ENCODE assay signal across 24 cellular contexts in genomic region chr14:59087711-59088110, GRCh38.
A peak's percentile ranks its signal among the peaks of the same experiment; 100 is the strongest.
DNase-seq lines count a peak whose midpoint lies in the region; ATAC-seq, FAIRE-seq and TF ChIP-seq lines count a peak whose summit lies in the region.
"Had no signal": no experiment of that assay in that cellular context is flagged by ENCODE, and none has a peak within 500 bp of the region (broad histone marks: within the 10 kb centered on the region; RNA-seq: fewer than 3 reads in every experiment).

No MANE protein-coding gene starts in this region.

- ATAC-seq in RWPE2 (ENCODE audit: low read depth) (peak; percentile 37; the same call in 2 of the 3 replicates), HG03175 (IDR thresholded peaks at IDR 0.05; ENCODE audit: unreplicated experiment) (no peak)
- ATAC-seq: A549; CD8-positive, alpha-beta T cell had no signal

- H2AK5ac ChIP-seq in mesenchymal stem cell (ENCODE audit: low read length, severe bottlenecking) = no peak overlapping the region

- no peak overlapping the region for H2BK5ac ChIP-seq in mesenchymal stem cell (ENCODE audit: low read depth, low read length, poor library complexity, severe bottlenecking)

- FAIRE-seq in HTR-8/SVneo (lab: Jason Lieb, UNC) = peak; percentile 83
- FAIRE-seq in bronchial epithelial cell (lab: Jason Lieb, UNC) = no peak
- no peak for FAIRE-seq in urothelium cell line (lab: Jason Lieb, UNC)
- FAIRE-seq: A549, D721Med, GM12878, GM12892, GM18507 had no signal

- TF ChIP-seq CTCF in RWPE2 (IDR thresholded peaks at IDR 0.05; ENCODE audit: poor library complexity, severe bottlenecking) (no peak), bronchial epithelial cell (IDR thresholded peaks at IDR 0.05; ENCODE audit: insufficient read depth, low read length, severe bottlenecking) (no peak)

- no peak overlapping the region for H3K9ac ChIP-seq in mesenchymal stem cell (ENCODE audit: low read length)
- H3K9ac ChIP-seq: BLaER1 treated with 17β-estradiol and CSF1 and Interleukin-3, amounts not matched to agents 10 nM and 100 nM had no signal

- H4K91ac ChIP-seq in mesenchymal stem cell (ENCODE audit: low read length) = no peak overlapping the region

- no peak overlapping the region for H2AFZ ChIP-seq in mesenchymal stem cell (ENCODE audit: low read depth, low read length)

- DNase-seq in HTR-8/SVneo (ENCODE audit: insufficient read length, low spot score) (no peak), RWPE2 (ENCODE audit: low spot score) (no peak), bronchial epithelial cell (ENCODE audit: low read depth) (peak; percentile 53), mesenchymal stem cell (peak; percentile 27), urothelium cell line (ENCODE audit: low spot score) (no peak), DMS53 (lab: John Stamatoyannopoulos, UW) (no peak)
- DNase-seq: AML-193; Caco-2; Calu3; CD4-positive, alpha-beta T cell; CD8-positive, alpha-beta T cell; DMS79; DND-41; EL; GDM1 had no signal

- H3K4ac ChIP-seq in mesenchymal stem cell (ENCODE audit: low read depth in 1 of 2, low read length in 2 of 2) = no peak overlapping the region

- H2BK12ac ChIP-seq in mesenchymal stem cell (ENCODE audit: low read length in 2 of 2) = no peak overlapping the region

- no peak overlapping the region for H2BK120ac ChIP-seq in mesenchymal stem cell (ENCODE audit: low read depth, low read length)

- no peak overlapping the region for H4K8ac ChIP-seq in mesenchymal stem cell (ENCODE audit: low read length)

- H3K27me3 ChIP-seq in RWPE2 (ENCODE audit: insufficient read depth, poor library complexity, severe bottlenecking) (no peaks in the 10 kb centered on the region), bronchial epithelial cell (ENCODE audit: control insufficient read depth, insufficient read depth, low read length) (peaks cover under 1% of the 10 kb centered on the region), mesenchymal stem cell (ENCODE audit: control insufficient read depth in 1 of 2, insufficient read depth in 1 of 2, low read length in 2 of 2) (peaks cover 4 to 8% of the 10 kb centered on the region in 2 experiments)
- H3K27me3 ChIP-seq: BLaER1 treated with 17β-estradiol and CSF1 and Interleukin-3, amounts not matched to agents 10 nM and 100 nM had no signal

- no peaks in the 10 kb centered on the region for H3K79me1 ChIP-seq in mesenchymal stem cell (replicated peaks; ENCODE audit: low read length, poor library complexity, severe bottlenecking)

- H3K36me3 ChIP-seq in RWPE2 (ENCODE audit: low read depth) (no peaks in the 10 kb centered on the region), bronchial epithelial cell (ENCODE audit: control insufficient read depth, insufficient read depth, low read length) (no peaks in the 10 kb centered on the region), mesenchymal stem cell (ENCODE audit: control insufficient read depth in 1 of 2, insufficient read depth in 2 of 2, low read depth in 1 of 2, low read length in 2 of 2) (no peaks in the 10 kb centered on the region)
- H3K36me3 ChIP-seq: BLaER1 treated with 17β-estradiol and CSF1 and Interleukin-3, amounts not matched to agents 10 nM and 100 nM had no signal

- WGBS in mesenchymal stem cell = 100% methylated on average over 2 of the region's 2 CpGs

- no peak overlapping the region for H3K4me2 ChIP-seq in mesenchymal stem cell (ENCODE audit: low read length, poor library complexity, severe bottlenecking)
- H3K4me2 ChIP-seq: A549; BLaER1 treated with 17β-estradiol and CSF1 and Interleukin-3, amounts not matched to agents 10 nM and 100 nM had no signal

- no peak overlapping the region for H3K18ac ChIP-seq in mesenchymal stem cell (ENCODE audit: low read depth in 1 of 2, low read length in 2 of 2)

- no peak overlapping the region for H3K14ac ChIP-seq in mesenchymal stem cell (ENCODE audit: low read length in 2 of 2)

- H3K9me3 ChIP-seq in RWPE2 (ENCODE audit: severe bottlenecking) = no peaks in the 10 kb centered on the region
- H3K9me3 ChIP-seq in mesenchymal stem cell (ENCODE audit: control insufficient read depth, low read length) = no peaks in the 10 kb centered on the region
- H3K9me3 ChIP-seq: A549; BLaER1 treated with 17β-estradiol and CSF1 and Interleukin-3, amounts not matched to agents 10 nM and 100 nM; Caco-2 had no signal

- H3K27ac ChIP-seq in RWPE2 (ENCODE audit: poor library complexity, severe bottlenecking) (no peak overlapping the region), mesenchymal stem cell (ENCODE audit: low read length, poor library complexity, severe bottlenecking) (no peak overlapping the region)
- H3K27ac ChIP-seq: 22Rv1; A549; BLaER1 treated with 17β-estradiol and CSF1 and Interleukin-3, amounts not matched to agents 10 nM and 100 nM; C4-2B had no signal

- H3K23ac ChIP-seq in mesenchymal stem cell (ENCODE audit: low read length in 2 of 2) = no peak overlapping the region

- H3K4me1 ChIP-seq in RWPE2 (ENCODE audit: insufficient read depth, poor library complexity, severe bottlenecking) = peaks cover 10% of the 10 kb centered on the region
- H3K4me1 ChIP-seq in mesenchymal stem cell (ENCODE audit: control insufficient read depth, insufficient read depth, low read depth, low read length) = peaks cover 2% of the 10 kb centered on the region
- H3K4me1 ChIP-seq: A549; BLaER1 treated with 17β-estradiol and CSF1 and Interleukin-3, amounts not matched to agents 10 nM and 100 nM had no signal

- no peak overlapping the region for H3K4me3 ChIP-seq in RWPE2 (ENCODE audit: severe bottlenecking)
- no peak overlapping the region for H3K4me3 ChIP-seq in bronchial epithelial cell (ENCODE audit: low read depth, low read length)
- H3K4me3 ChIP-seq in mesenchymal stem cell (ENCODE audit: insufficient read depth in 1 of 2, low read depth in 1 of 2, low read length in 2 of 2) = no peak overlapping the region
- H3K4me3 ChIP-seq: A549; BLaER1 treated with 17β-estradiol and CSF1 and Interleukin-3, amounts not matched to agents 10 nM and 100 nM; GM12878 had no signal

- no peak overlapping the region for H2BK15ac ChIP-seq in mesenchymal stem cell (ENCODE audit: low read depth, poor library complexity, severe bottlenecking)

Comparison
In these comparisons a context has a peak if more than half of its experiments do, and no peak if none do; other contexts are left out.
1. DNase-seq: peak in bronchial epithelial cell (single experiment) and mesenchymal stem cell (single experiment); none in HTR-8/SVneo (single experiment), RWPE2 (single experiment), urothelium cell line (single experiment) and DMS53 (single experiment).